ENCODE assay signal across 13 cellular contexts in the genomic region with DNA sequence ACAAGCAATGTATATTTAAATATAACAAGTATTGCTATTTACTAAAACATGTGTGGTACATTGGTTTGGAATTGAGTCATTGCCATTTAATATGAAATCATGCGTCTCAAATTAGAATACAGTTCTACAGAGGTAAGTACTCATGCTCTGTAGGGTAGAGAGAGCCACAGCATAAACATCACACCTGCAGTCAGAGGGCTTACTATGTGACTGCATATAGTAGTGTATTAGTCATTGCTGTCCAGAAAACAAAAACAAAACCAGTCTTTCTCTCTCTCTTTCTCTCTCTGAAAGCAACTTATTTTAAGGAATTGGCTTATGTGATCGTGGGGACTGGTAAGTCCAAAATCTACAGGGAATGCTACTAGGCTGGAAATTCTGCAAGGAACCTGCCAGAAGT.
A peak's percentile ranks its signal among the peaks of the same experiment; 100 is the strongest.
DNase-seq lines count a peak whose midpoint lies in the region; ATAC-seq, FAIRE-seq and TF ChIP-seq lines count a peak whose summit lies in the region.
"Had no signal": no experiment of that assay in that cellular context is flagged by ENCODE, and none has a peak within 500 bp of the region (broad histone marks: within the 10 kb centered on the region; RNA-seq: fewer than 3 reads in every experiment).

No MANE protein-coding gene starts in this region.

- DNase-seq in left cardiac atrium (no peak), GM12892 (ENCODE audit: insufficient read length) (no peak)
- DNase-seq: CD4-positive, CD25-positive, alpha-beta regulatory T cell; CD8-positive, alpha-beta memory T cell; COR-L47; DMS79; GDM1; H9 had no signal

- peak; percentile 53 for ATAC-seq in GM18858 (IDR thresholded peaks at IDR 0.05; ENCODE audit: unreplicated experiment)
- ATAC-seq in HG02610 (IDR thresholded peaks at IDR 0.05; ENCODE audit: unreplicated experiment): peak; percentile 59
- peak; percentile 48 for ATAC-seq in HG03342 (IDR thresholded peaks at IDR 0.05; ENCODE audit: unreplicated experiment)
- ATAC-seq in GM18861 (IDR thresholded peaks at IDR 0.05; ENCODE audit: unreplicated experiment): no peak
- no peak for ATAC-seq in left cardiac atrium

- intact Hi-C loops in left cardiac atrium (cut with DNase I): no loop called here

- TF ChIP-seq POLR2A in GM12892 (IDR thresholded peaks at IDR 0.05; ENCODE audit: low read depth, low read length): no peak

- no peak for FAIRE-seq in GM12892 (lab: Jason Lieb, UNC)
- FAIRE-seq: H1 had no signal

Comparison
In these comparisons a context has a peak if more than half of its experiments do, and no peak if none do; other contexts are left out.
1. ATAC-seq: peak in GM18858 (single experiment), HG02610 (single experiment) and HG03342 (single experiment); none in GM18861 (single experiment) and left cardiac atrium (0 of 2).